In the genomic region with DNA sequence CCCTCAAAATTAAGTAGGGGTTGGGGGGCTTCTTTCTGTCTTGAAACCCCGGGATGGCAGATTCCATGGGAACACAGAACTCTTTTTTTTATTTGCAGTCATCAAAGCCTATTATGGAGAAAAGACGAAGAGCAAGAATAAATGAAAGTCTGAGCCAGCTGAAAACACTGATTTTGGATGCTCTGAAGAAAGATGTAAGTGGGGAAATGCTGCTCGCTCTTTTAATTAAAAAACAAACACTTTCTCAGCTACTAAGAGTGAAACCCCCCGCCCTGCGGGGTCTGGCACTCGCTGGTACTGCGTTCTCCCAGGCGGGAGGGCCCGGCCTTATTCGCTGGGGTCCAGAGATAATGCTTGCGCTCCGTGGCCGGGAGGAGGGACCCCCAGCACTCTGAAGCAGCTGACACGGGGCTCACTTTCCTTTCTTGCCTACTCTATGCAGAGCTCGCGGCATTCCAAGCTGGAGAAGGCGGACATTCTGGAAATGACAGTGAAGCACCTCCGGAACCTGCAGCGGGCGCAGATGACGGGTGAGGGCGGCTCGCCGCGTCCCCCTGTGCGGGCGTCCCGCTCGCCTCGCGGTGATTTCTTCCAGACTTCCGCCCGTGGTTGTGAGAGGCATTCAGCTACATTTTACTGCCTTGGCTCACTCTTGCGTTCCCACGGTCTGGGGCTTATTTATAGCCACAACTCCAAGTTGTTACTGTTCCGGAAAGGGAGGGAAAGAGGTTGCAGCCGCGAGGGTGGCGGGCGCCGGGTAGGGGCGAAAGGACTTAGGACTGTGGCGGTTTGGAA, we compare ENCODE assay signal across 8 cellular contexts. TPM values are rescaled to one million over a fixed set of nuclear protein-coding genes. Genes with fewer than 3 reads are reported as not detected.
A peak's percentile ranks its signal among the peaks of the same experiment; 100 is the strongest.
DNase-seq lines count a peak whose midpoint lies in the region; TF ChIP-seq lines count a peak whose summit lies in the region.

No MANE protein-coding gene starts in this region.

- peak overlapping the region; percentile 90 to 99 for H3K27ac ChIP-seq in tibial artery

- intact Hi-C loops in activated CD4-positive, alpha-beta T cell treated with anti-CD3 and anti-CD28 coated beads, Interleukin-2, amount 10 ng/mL, durations not matched to agents 24 days and 14 days (cut with micrococcal nuclease) = loop anchor here (2.0 to 10.0 kb wide), 7 partner anchors 66 to 628 kb away; partner anchors contain the start of genes FAM43A and OPA1
- intact Hi-C loops in tibial artery (cut with DNase I; ENCODE audit: low total_unique reads) = loop anchor here (5.0 to 10.0 kb wide), 3 partner anchors 136 to 448 kb away; no protein-coding TSS in a partner anchor

- DNase-seq in COLO668 (lab: John Stamatoyannopoulos, UW; ENCODE audit: unreplicated experiment) (peak; percentile 67), endothelial cell (ENCODE audit: low spot score) (peak; percentile 65), tibial artery (peak; percentile 72 to 91), NCI-H2107 (lab: John Stamatoyannopoulos, UW) (no peak), NCI-H1048 (lab: John Stamatoyannopoulos, UW) (no peak)
- DNase-seq in activated CD4-positive, alpha-beta T cell treated with anti-CD3 and anti-CD28 coated beads, Interleukin-2, amount 10 ng/mL, durations not matched to agents 24 days and 14 days = peak; percentile 82

- TF ChIP-seq CTCF in endothelial cell (IDR thresholded peaks at IDR 0.05; ENCODE audit: unreplicated experiment) (no peak), tibial artery (IDR thresholded peaks at IDR 0.05) (peak in 1 of 2 experiments; percentile 5)

- H3K9ac ChIP-seq in mucosa of stomach (ENCODE audit: low read length) = peak overlapping the region; percentile 95

- no peaks in the 10 kb centered on the region for H3K9me3 Mint-ChIP-seq in IgD-negative memory B cell
- no peaks in the 10 kb centered on the region for H3K9me3 Mint-ChIP-seq in activated CD4-positive, alpha-beta T cell treated with anti-CD3 and anti-CD28 coated beads, Interleukin-2, amount 10 ng/mL, durations not matched to agents 24 days and 14 days
- no peaks in the 10 kb centered on the region for H3K9me3 Mint-ChIP-seq in endothelial cell (ENCODE audit: unreplicated experiment)

- H3K4me3 Mint-ChIP-seq in IgD-negative memory B cell = peak overlapping the region; percentile 86 to 96 (median 94)
- H3K4me3 Mint-ChIP-seq in activated CD4-positive, alpha-beta T cell treated with anti-CD3 and anti-CD28 coated beads, Interleukin-2, amount 10 ng/mL, durations not matched to agents 24 days and 14 days = peak overlapping the region; percentile 85
- H3K4me3 Mint-ChIP-seq in endothelial cell (ENCODE audit: unreplicated experiment) = peak overlapping the region; percentile 99

- H3K4me1 ChIP-seq in mucosa of stomach (ENCODE audit: control insufficient read depth, insufficient read depth, low read length) (peaks cover 46% of the 10 kb centered on the region), tibial artery (peaks cover 0 to 57% (median 42%) of the 10 kb centered on the region in 4 donors)

- H3K4me3 ChIP-seq in mucosa of stomach (ENCODE audit: low read length) = peak overlapping the region; percentile 88
- H3K4me3 ChIP-seq in tibial artery = peak overlapping the region; percentile 67 to 90

- peaks cover 11% of the 10 kb centered on the region for H3K36me3 ChIP-seq in mucosa of stomach (ENCODE audit: control insufficient read depth, insufficient read depth, low read length)
- H3K36me3 ChIP-seq in tibial artery = peaks cover 0 to 5% (median 0%) of the 10 kb centered on the region in 3 donors

- H3K27me3 ChIP-seq in mucosa of stomach (ENCODE audit: control insufficient read depth, insufficient read depth, low read length) (no peaks in the 10 kb centered on the region), tibial artery (no peaks in the 10 kb centered on the region)

- H3K36me3 Mint-ChIP-seq in IgD-negative memory B cell (no peaks in the 10 kb centered on the region), endothelial cell (ENCODE audit: low read depth, unreplicated experiment) (peaks cover 16% of the 10 kb centered on the region)
- peaks cover 6% of the 10 kb centered on the region for H3K36me3 Mint-ChIP-seq in activated CD4-positive, alpha-beta T cell treated with anti-CD3 and anti-CD28 coated beads, Interleukin-2, amount 10 ng/mL, durations not matched to agents 24 days and 14 days (ENCODE audit: low read depth)

- H3K27ac Mint-ChIP-seq in IgD-negative memory B cell (peak overlapping the region; percentile 92 to 100 (median 93)), endothelial cell (ENCODE audit: unreplicated experiment) (peak overlapping the region; percentile 95)
- peak overlapping the region; percentile 55 for H3K27ac Mint-ChIP-seq in activated CD4-positive, alpha-beta T cell treated with anti-CD3 and anti-CD28 coated beads, Interleukin-2, amount 10 ng/mL, durations not matched to agents 24 days and 14 days

- peaks cover 37 to 48% (median 41%) of the 10 kb centered on the region in 3 donors for H3K4me1 Mint-ChIP-seq in IgD-negative memory B cell
- peaks cover 43% of the 10 kb centered on the region for H3K4me1 Mint-ChIP-seq in activated CD4-positive, alpha-beta T cell treated with anti-CD3 and anti-CD28 coated beads, Interleukin-2, amount 10 ng/mL, durations not matched to agents 24 days and 14 days
- H3K4me1 Mint-ChIP-seq in endothelial cell (ENCODE audit: unreplicated experiment) = peaks cover 42% of the 10 kb centered on the region

- peaks cover 19% of the 10 kb centered on the region for H3K27me3 Mint-ChIP-seq in IgD-negative memory B cell
- peaks cover 67% of the 10 kb centered on the region for H3K27me3 Mint-ChIP-seq in activated CD4-positive, alpha-beta T cell treated with anti-CD3 and anti-CD28 coated beads, Interleukin-2, amount 10 ng/mL, durations not matched to agents 24 days and 14 days
- peaks cover 21% of the 10 kb centered on the region for H3K27me3 Mint-ChIP-seq in endothelial cell (ENCODE audit: unreplicated experiment)

- H3K9me3 ChIP-seq in mucosa of stomach (ENCODE audit: control insufficient read depth, low read length) (no peaks in the 10 kb centered on the region), tibial artery (no peaks in the 10 kb centered on the region)

RNA-seq across cellular contexts. Expression of gene HES1, which starts 0.8 kb away (rescaled TPM):
- 8.5 TPM for polyA plus RNA-seq in IgD-negative memory B cell
- total RNA-seq in activated CD4-positive, alpha-beta T cell treated with anti-CD3 and anti-CD28 coated beads, Interleukin-2, amount 10 ng/mL, durations not matched to agents 24 days and 14 days = 0.64 and 1.2 TPM in 2 replicates
- 40.3 TPM for total RNA-seq in endothelial cell (ENCODE audit: unreplicated experiment)

Comparison
In these comparisons a context has a peak if more than half of its experiments do, and no peak if none do; other contexts are left out.
1. DNase-seq: peak in COLO668 (single experiment), activated CD4-positive, alpha-beta T cell treated with anti-CD3 and anti-CD28 coated beads, Interleukin-2, amount 10 ng/mL, durations not matched to agents 24 days and 14 days (single experiment), endothelial cell (single experiment) and tibial artery (2 of 2); none in NCI-H2107 (single experiment) and NCI-H1048 (single experiment).
2. RNA of gene HES1, which starts 0.8 kb away (total RNA-seq): 40.3 TPM in endothelial cell (single experiment); 0.64 to 1.2 TPM in activated CD4-positive, alpha-beta T cell treated with anti-CD3 and anti-CD28 coated beads, Interleukin-2, amount 10 ng/mL, durations not matched to agents 24 days and 14 days; every median in the first group is over 10 times any median in the second.
3. Peak in every context shown above with its lines, with median percentiles within 50 percentile points of each other: H3K27ac Mint-ChIP-seq and H3K4me3 Mint-ChIP-seq.